Comparison of ENCODE assay signal across 25 cellular contexts in the genomic region with DNA sequence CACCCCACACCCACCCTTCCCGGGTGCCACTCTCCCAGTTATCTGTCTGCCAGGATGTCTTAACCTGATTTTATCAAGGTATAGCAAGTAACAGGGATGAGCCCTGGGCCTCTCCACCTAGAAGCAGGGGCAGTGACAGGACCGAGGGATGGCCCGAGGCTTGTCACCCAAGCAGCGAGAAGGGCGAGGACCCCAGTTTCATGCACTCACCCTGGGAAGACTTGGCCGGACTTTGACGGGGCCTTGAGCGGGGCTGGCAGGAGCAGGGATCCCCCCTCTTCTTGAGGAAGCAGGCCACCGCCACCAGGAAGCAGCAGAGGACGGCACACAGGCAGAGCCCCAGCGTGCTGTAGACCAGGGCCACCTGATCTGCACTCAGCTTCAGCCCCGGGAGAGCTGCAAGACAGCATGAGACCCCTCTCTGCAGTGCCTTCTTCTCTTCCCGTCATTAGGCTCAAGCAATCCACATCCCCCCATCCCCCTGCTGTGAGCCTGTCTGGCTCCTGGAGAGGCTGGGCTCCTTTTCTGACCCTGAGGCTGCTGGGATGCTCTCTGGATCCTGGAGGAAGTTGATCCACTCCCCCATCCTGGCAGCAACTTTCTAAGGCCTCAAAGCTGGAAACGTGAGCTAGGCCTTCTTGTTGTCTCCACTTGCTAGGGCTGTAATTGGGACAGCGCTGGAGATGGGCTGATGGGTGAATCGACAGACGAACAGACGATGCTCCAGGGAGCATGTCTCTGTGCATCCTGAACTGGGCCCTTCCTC. TPM values are rescaled to one million over a fixed set of nuclear protein-coding genes. Genes with fewer than 3 reads are reported as not detected.
DNase-seq lines count a peak whose midpoint lies in the region; ATAC-seq and TF ChIP-seq lines count a peak whose summit lies in the region.
"Had no signal": no experiment of that assay in that cellular context is flagged by ENCODE, and none has a peak within 500 bp of the region (broad histone marks: within the 10 kb centered on the region; RNA-seq: fewer than 3 reads in every experiment).

No MANE protein-coding gene starts in this region.

- no peak overlapping the region for H2BK12ac ChIP-seq in trophoblast cell (ENCODE audit: low read length)

- DNase-seq in activated CD4-positive, CD25-positive, alpha-beta regulatory T cell treated with anti-CD3 and anti-CD28 coated beads, Interleukin-2, amount 50 U/mL, for 72 hours: peak; percentile 26
- no peak for DNase-seq in activated CD4-positive, CD25-positive, alpha-beta regulatory T cell (lab: John Stamatoyannopoulos, UW)
- peak; percentile 84 for DNase-seq in chondrocyte (ENCODE audit: low spot score)
- peak; percentile 99 for DNase-seq in mesendoderm
- no peak for DNase-seq in stimulated activated naive B cell treated with anti-CD40 and anti-IgM and Interleukin-4, amounts not matched to agents 10 μg/mL and 1 μg/mL and 100 μg/mL, for 72 hours
- no peak for DNase-seq in trophoblast cell
- DNase-seq: activated CD4-positive, alpha-beta T cell treated with anti-CD3 and anti-CD28 coated beads for 48 hours; BE2C; NCI-H1417; NCI-H2171; NCI-H774; SIG-M5 had no signal

- H3K4me3 Mint-ChIP-seq in chondrocyte (ENCODE audit: unreplicated experiment): no peak overlapping the region
- H3K4me3 Mint-ChIP-seq in stimulated activated naive B cell treated with anti-CD40 and anti-IgM and Interleukin-4, amounts not matched to agents 10 μg/mL and 1 μg/mL and 100 μg/mL, for 72 hours: no peak overlapping the region
- H3K4me3 Mint-ChIP-seq: naive thymus-derived CD8-positive, alpha-beta T cell; stimulated activated naive CD8-positive, alpha-beta T cell treated with anti-CD3 and anti-CD28 coated beads, Interleukin-15, Interleukin-2, amounts not matched to agents 100 ng/mL and 50 ng/mL, for 24 hours; T-cell had no signal

- WGBS in mesendoderm (ENCODE audit: extremely low coverage, insufficient coverage, low lambda C conversion rate): no CpG with 5 or more reads among the region's 18 CpGs
- WGBS in trophoblast cell (ENCODE audit: extremely low coverage, insufficient coverage, insufficient read length): no CpG with 5 or more reads among the region's 18 CpGs

- no peak overlapping the region for H3K27ac Mint-ChIP-seq in chondrocyte (ENCODE audit: unreplicated experiment)
- peak overlapping the region; percentile 11 for H3K27ac Mint-ChIP-seq in stimulated activated naive B cell treated with anti-CD40 and anti-IgM and Interleukin-4, amounts not matched to agents 10 μg/mL and 1 μg/mL and 100 μg/mL, for 72 hours
- H3K27ac Mint-ChIP-seq: progenitor cell of endocrine pancreas; stimulated activated naive CD8-positive, alpha-beta T cell treated with anti-CD3 and anti-CD28 coated beads, Interleukin-15, Interleukin-2, amounts not matched to agents 100 ng/mL and 50 ng/mL, for 24 hours; T-cell had no signal

- H2BK5ac ChIP-seq in mesendoderm (ENCODE audit: low read length) (peak overlapping the region; percentile 94), trophoblast cell (ENCODE audit: low read depth, low read length, poor library complexity) (no peak overlapping the region)

- H3K79me1 ChIP-seq in mesendoderm (ENCODE audit: low read length): peaks cover 3% of the 10 kb centered on the region
- H3K79me1 ChIP-seq in trophoblast cell (ENCODE audit: low read length): no peaks in the 10 kb centered on the region

- H3K23ac ChIP-seq in mesendoderm (ENCODE audit: low read length) (no peak overlapping the region), trophoblast cell (ENCODE audit: low read length) (no peak overlapping the region)

- peaks cover 2% of the 10 kb centered on the region for H3K79me2 ChIP-seq in mesendoderm (ENCODE audit: control insufficient read depth, insufficient read depth, low read length)
- no peaks in the 10 kb centered on the region for H3K79me2 ChIP-seq in trophoblast cell (ENCODE audit: control insufficient read depth, insufficient read depth, low read length, poor library complexity)

- H3K4me1 Mint-ChIP-seq in chondrocyte (ENCODE audit: low read depth): peaks cover 16% of the 10 kb centered on the region
- peaks cover 22 to 40% of the 10 kb centered on the region in 2 donors for H3K4me1 Mint-ChIP-seq in stimulated activated naive B cell treated with anti-CD40 and anti-IgM and Interleukin-4, amounts not matched to agents 10 μg/mL and 1 μg/mL and 100 μg/mL, for 72 hours
- H3K4me1 Mint-ChIP-seq: naive thymus-derived CD8-positive, alpha-beta T cell; T-cell had no signal

- H2BK120ac ChIP-seq in mesendoderm (ENCODE audit: low read depth, low read length) (peak overlapping the region; percentile 5), trophoblast cell (ENCODE audit: insufficient read depth, low read length, poor library complexity) (no peak overlapping the region)

- no peaks in the 10 kb centered on the region for H3K27me3 ChIP-seq in mesendoderm (ENCODE audit: insufficient read depth, low read length, poor library complexity)
- H3K27me3 ChIP-seq in trophoblast cell (ENCODE audit: insufficient read depth, low read length): no peaks in the 10 kb centered on the region
- H3K27me3 ChIP-seq: BE2C, transverse colon had no signal

- H4K5ac ChIP-seq in mesendoderm (ENCODE audit: low read length): no peak overlapping the region

- H3K4me3 ChIP-seq in mesendoderm (ENCODE audit: low read length): no peak overlapping the region
- no peak overlapping the region for H3K4me3 ChIP-seq in trophoblast cell (ENCODE audit: low read depth, low read length)
- H3K4me3 ChIP-seq: skin epidermis, transverse colon had no signal

- H4K91ac ChIP-seq in trophoblast cell (ENCODE audit: low read depth, low read length): no peak overlapping the region

- peaks cover 14% of the 10 kb centered on the region for H3K4me1 ChIP-seq in mesendoderm (ENCODE audit: control insufficient read depth, low read depth, low read length)
- no peaks in the 10 kb centered on the region for H3K4me1 ChIP-seq in trophoblast cell (ENCODE audit: control insufficient read depth in 1 of 2, insufficient read depth in 2 of 2, low read length in 2 of 2)
- H3K4me1 ChIP-seq: BE2C, Caco-2, transverse colon had no signal

- H3K9ac ChIP-seq in mesendoderm (ENCODE audit: low read length): peak overlapping the region; percentile 53
- H3K9ac ChIP-seq in trophoblast cell (ENCODE audit: low read length): no peak overlapping the region

- no peak overlapping the region for H2BK15ac ChIP-seq in mesendoderm (replicated peaks; ENCODE audit: low read depth)

- peaks cover 2% of the 10 kb centered on the region for H3K9me3 ChIP-seq in trophoblast cell (ENCODE audit: insufficient read depth, low read depth, low read length)
- H3K9me3 ChIP-seq: BE2C, Caco-2, transverse colon had no signal

- H2AK5ac ChIP-seq in mesendoderm (ENCODE audit: low read length): peak overlapping the region; percentile 7
- H2AK5ac ChIP-seq in trophoblast cell (ENCODE audit: low read length): no peak overlapping the region

- peaks cover 14% of the 10 kb centered on the region for H3K27me3 Mint-ChIP-seq in chondrocyte (ENCODE audit: low read depth)
- peaks cover 0 to 7% of the 10 kb centered on the region in 2 donors for H3K27me3 Mint-ChIP-seq in stimulated activated naive B cell treated with anti-CD40 and anti-IgM and Interleukin-4, amounts not matched to agents 10 μg/mL and 1 μg/mL and 100 μg/mL, for 72 hours

- H3K4ac ChIP-seq in mesendoderm (ENCODE audit: low read depth, low read length) (peak overlapping the region; percentile 8), trophoblast cell (ENCODE audit: low read depth, low read length) (no peak overlapping the region)

- no peak overlapping the region for H4K8ac ChIP-seq in mesendoderm (ENCODE audit: low read depth, low read length)
- no peak overlapping the region for H4K8ac ChIP-seq in trophoblast cell (ENCODE audit: low read depth, low read length)

- no peak for TF ChIP-seq CTCF in chondrocyte (IDR thresholded peaks at IDR 0.05)

- H3K14ac ChIP-seq in trophoblast cell (ENCODE audit: low read length): no peak overlapping the region

- H3K18ac ChIP-seq in mesendoderm (ENCODE audit: low read length): peak overlapping the region; percentile 43
- H3K18ac ChIP-seq in trophoblast cell (ENCODE audit: low read length): no peak overlapping the region

- H3K36me3 ChIP-seq in mesendoderm (ENCODE audit: control insufficient read depth, insufficient read depth, low read length) (no peaks in the 10 kb centered on the region), trophoblast cell (ENCODE audit: control insufficient read depth in 1 of 2, insufficient read depth in 2 of 2, low read length in 2 of 2) (no peaks in the 10 kb centered on the region)
- H3K36me3 ChIP-seq: BE2C, transverse colon had no signal

- H3K4me2 ChIP-seq in mesendoderm (ENCODE audit: low read length): no peak overlapping the region
- no peak overlapping the region for H3K4me2 ChIP-seq in trophoblast cell (ENCODE audit: low read length)

- H3K9me3 Mint-ChIP-seq in chondrocyte (ENCODE audit: low read depth): no peaks in the 10 kb centered on the region
- no peaks in the 10 kb centered on the region for H3K9me3 Mint-ChIP-seq in stimulated activated naive B cell treated with anti-CD40 and anti-IgM and Interleukin-4, amounts not matched to agents 10 μg/mL and 1 μg/mL and 100 μg/mL, for 72 hours
- H3K9me3 Mint-ChIP-seq: naive thymus-derived CD8-positive, alpha-beta T cell; stimulated activated naive CD8-positive, alpha-beta T cell treated with anti-CD3 and anti-CD28 coated beads, Interleukin-15, Interleukin-2, amounts not matched to agents 100 ng/mL and 50 ng/mL, for 24 hours; T-cell had no signal

- ATAC-seq in stimulated activated naive B cell treated with anti-CD40 and anti-IgM and Interleukin-4, amounts not matched to agents 10 μg/mL and 1 μg/mL and 100 μg/mL, for 72 hours (replicated peaks): no peak
- ATAC-seq in GM18909 (IDR thresholded peaks at IDR 0.05; ENCODE audit: poor library complexity, unreplicated experiment): no peak
- no peak for ATAC-seq in GM21423 (IDR thresholded peaks at IDR 0.05; ENCODE audit: unreplicated experiment)
- ATAC-seq: naive thymus-derived CD8-positive, alpha-beta T cell; PC-3; T-cell had no signal

- peak overlapping the region; percentile 86 for H3K56ac ChIP-seq in mesendoderm (ENCODE audit: low read length)

- H3K36me3 Mint-ChIP-seq in chondrocyte (ENCODE audit: low read depth): no peaks in the 10 kb centered on the region
- H3K36me3 Mint-ChIP-seq in stimulated activated naive B cell treated with anti-CD40 and anti-IgM and Interleukin-4, amounts not matched to agents 10 μg/mL and 1 μg/mL and 100 μg/mL, for 72 hours: peaks cover 30 to 59% of the 10 kb centered on the region in 2 donors
- H3K36me3 Mint-ChIP-seq: naive thymus-derived CD8-positive, alpha-beta T cell; T-cell had no signal

- H2AFZ ChIP-seq in trophoblast cell (ENCODE audit: insufficient read depth, low read length, poor library complexity): no peak overlapping the region

- H3K27ac ChIP-seq in mesendoderm (ENCODE audit: low read depth, low read length) (peak overlapping the region; percentile 54), trophoblast cell (ENCODE audit: low read depth, low read length) (no peak overlapping the region)
- H3K27ac ChIP-seq: 22Rv1, skin epidermis, transverse colon had no signal

- H4K12ac ChIP-seq in trophoblast cell (ENCODE audit: low read depth, low read length): no peak overlapping the region

RNA-seq across cellular contexts. Expression of a gene that starts 31.6 kb away (rescaled TPM):
- total RNA-seq in chondrocyte: not detected in 3 replicates
- polyA plus RNA-seq in mesendoderm (2013, experiment 1 of 2): 0.95 TPM
- polyA plus RNA-seq in mesendoderm (2013, experiment 2 of 2): 0.81 TPM
- polyA plus RNA-seq in trophoblast cell (2013): not detected in 2 replicates
- total RNA-seq: bronchial epithelial cell, Caco-2, Daoy, PC-3, progenitor cell of endocrine pancreas had no signal
- polyA plus RNA-seq: naive thymus-derived CD8-positive, alpha-beta T cell had no signal

Comparison
In these comparisons a context has a peak if more than half of its experiments do, and no peak if none do; other contexts are left out.
1. DNase-seq: peak in activated CD4-positive, CD25-positive, alpha-beta regulatory T cell treated with anti-CD3 and anti-CD28 coated beads, Interleukin-2, amount 50 U/mL, for 72 hours (single experiment), chondrocyte (single experiment) and mesendoderm (single experiment); none in activated CD4-positive, CD25-positive, alpha-beta regulatory T cell (0 of 4), stimulated activated naive B cell treated with anti-CD40 and anti-IgM and Interleukin-4, amounts not matched to agents 10 μg/mL and 1 μg/mL and 100 μg/mL, for 72 hours (single experiment) and trophoblast cell (0 of 2).